In the genomic region with DNA sequence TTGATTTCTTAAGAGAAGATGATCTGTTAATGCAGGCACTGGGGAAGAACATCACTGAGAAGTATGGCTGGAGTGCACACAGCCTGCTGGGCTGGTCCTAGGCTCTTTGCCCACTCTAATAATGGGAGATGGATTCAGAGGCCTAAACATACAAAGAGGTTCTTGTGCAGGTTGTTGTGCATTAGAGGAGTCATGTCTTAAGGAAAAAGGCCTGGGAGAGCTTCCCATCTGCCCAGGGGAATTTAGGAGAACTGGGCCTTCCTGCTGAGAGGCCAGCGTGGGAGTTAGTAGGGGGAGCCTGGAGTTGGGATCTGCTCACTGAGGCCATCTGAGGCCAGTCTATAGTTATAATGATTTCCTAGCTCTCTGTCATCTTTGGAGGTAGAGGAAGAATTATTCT, we compare ENCODE assay signal across 19 cellular contexts.
A peak's percentile ranks its signal among the peaks of the same experiment; 100 is the strongest.
DNase-seq lines count a peak whose midpoint lies in the region; ATAC-seq and TF ChIP-seq lines count a peak whose summit lies in the region.
"Had no signal": no experiment of that assay in that cellular context is flagged by ENCODE, and none has a peak within 500 bp of the region (broad histone marks: within the 10 kb centered on the region; RNA-seq: fewer than 3 reads in every experiment).

No MANE protein-coding gene starts in this region.

- H3K14ac ChIP-seq in trophoblast cell (ENCODE audit: low read length) = peak overlapping the region; percentile 6

- H3K27ac ChIP-seq in lower lobe of right lung (peak overlapping the region; percentile 68), trophoblast cell (ENCODE audit: low read depth, low read length) (no peak overlapping the region), smooth muscle cell (ENCODE audit: low read depth) (no peak overlapping the region)
- H3K27ac ChIP-seq: A549 had no signal

- H2AFZ ChIP-seq in trophoblast cell (ENCODE audit: insufficient read depth, low read length, poor library complexity) (no peak overlapping the region), smooth muscle cell (ENCODE audit: low read depth) (no peak overlapping the region)

- no peak overlapping the region for H3K4ac ChIP-seq in trophoblast cell (ENCODE audit: low read depth, low read length)

- H4K20me1 ChIP-seq in smooth muscle cell (ENCODE audit: low read depth) = no peaks in the 10 kb centered on the region

- H3K36me3 Mint-ChIP-seq in activated CD8-positive, alpha-beta memory T cell treated with anti-CD3 and anti-CD28 coated beads, Interleukin-2, amount 10 ng/mL, durations not matched to agents 7 days and 5 days = no peaks in the 10 kb centered on the region
- H3K36me3 Mint-ChIP-seq: CD14-positive monocyte, IgD-negative memory B cell had no signal

- no peaks in the 10 kb centered on the region for H3K36me3 ChIP-seq in lower lobe of right lung
- H3K36me3 ChIP-seq in trophoblast cell (ENCODE audit: control insufficient read depth in 1 of 2, insufficient read depth in 2 of 2, low read length in 2 of 2) = peaks cover 15 to 18% of the 10 kb centered on the region in 2 experiments
- H3K36me3 ChIP-seq in smooth muscle cell (ENCODE audit: low read depth) = no peaks in the 10 kb centered on the region

- H4K8ac ChIP-seq in trophoblast cell (ENCODE audit: low read depth, low read length) = no peak overlapping the region

- no peak overlapping the region for H2BK5ac ChIP-seq in trophoblast cell (ENCODE audit: low read depth, low read length, poor library complexity)

- intact Hi-C loops in lower lobe of right lung (cut with DNase I) = no loop called here

- no peaks in the 10 kb centered on the region for H3K4me1 Mint-ChIP-seq in activated CD8-positive, alpha-beta memory T cell treated with anti-CD3 and anti-CD28 coated beads, Interleukin-2, amount 10 ng/mL, durations not matched to agents 7 days and 5 days
- H3K4me1 Mint-ChIP-seq: B cell, CD14-positive monocyte, IgD-negative memory B cell had no signal

- no peak overlapping the region for H3K23ac ChIP-seq in trophoblast cell (ENCODE audit: low read length)

- H3K79me1 ChIP-seq in trophoblast cell (ENCODE audit: low read length) = peaks cover 40% of the 10 kb centered on the region

- H3K4me2 ChIP-seq in trophoblast cell (ENCODE audit: low read length) (no peak overlapping the region), smooth muscle cell (no peak overlapping the region)
- H3K4me2 ChIP-seq: A549 had no signal

- no peak overlapping the region for H3K27ac Mint-ChIP-seq in activated CD8-positive, alpha-beta memory T cell treated with anti-CD3 and anti-CD28 coated beads, Interleukin-2, amount 10 ng/mL, durations not matched to agents 7 days and 5 days
- H3K27ac Mint-ChIP-seq: B cell, CD14-positive monocyte, IgD-negative memory B cell had no signal

- H3K27me3 ChIP-seq in lower lobe of right lung (ENCODE audit: low read depth) (no peaks in the 10 kb centered on the region), trophoblast cell (ENCODE audit: insufficient read depth, low read length) (no peaks in the 10 kb centered on the region), smooth muscle cell (ENCODE audit: low read depth) (no peaks in the 10 kb centered on the region)

- DNase-seq in COLO829 (ENCODE audit: low spot score) (peak; percentile 91), GM13976 (ENCODE audit: low spot score) (peak; percentile 6), lower lobe of right lung (no peak), trophoblast cell (no peak), smooth muscle cell (lab: John Stamatoyannopoulos, UW; ENCODE audit: unreplicated experiment) (no peak)
- DNase-seq in activated CD8-positive, alpha-beta memory T cell treated with anti-CD3 and anti-CD28 coated beads, Interleukin-2, amount 10 ng/mL, durations not matched to agents 7 days and 5 days = no peak
- DNase-seq: DMS 273 treated with DMSO at 0.1 percent for 48 hours, DND-41, NCI-H1105 treated with DMSO at 0.1 percent for 48 hours, NCI-H2029 treated with DMSO at 0.1 percent for 48 hours, NCI-H226, NCI-H510A treated with DMSO at 0.1 percent for 48 hours, NCI-H748 treated with DMSO at 0.1 percent for 48 hours had no signal

- ATAC-seq in lower lobe of right lung (no peak), GM19324 (IDR thresholded peaks at IDR 0.05; ENCODE audit: low FRiP score, unreplicated experiment) (no peak), GM19397 (IDR thresholded peaks at IDR 0.05; ENCODE audit: unreplicated experiment) (no peak)
- ATAC-seq in activated CD8-positive, alpha-beta memory T cell treated with anti-CD3 and anti-CD28 coated beads, Interleukin-2, amount 10 ng/mL, durations not matched to agents 7 days and 5 days = no peak
- ATAC-seq: A549 had no signal

- no peak overlapping the region for H4K12ac ChIP-seq in trophoblast cell (ENCODE audit: low read depth, low read length)

- H2BK12ac ChIP-seq in trophoblast cell (ENCODE audit: low read length) = no peak overlapping the region

- WGBS in trophoblast cell (ENCODE audit: extremely low coverage, insufficient coverage, insufficient read length) = no CpG with 5 or more reads among the region's 1 CpG
- 94% methylated on average over 1 of the region's 1 CpG for WGBS in smooth muscle cell (ENCODE audit: low lambda C conversion rate)

- H4K91ac ChIP-seq in trophoblast cell (ENCODE audit: low read depth, low read length) = peak overlapping the region; percentile 10

- H3K4me3 Mint-ChIP-seq in activated CD8-positive, alpha-beta memory T cell treated with anti-CD3 and anti-CD28 coated beads, Interleukin-2, amount 10 ng/mL, durations not matched to agents 7 days and 5 days = no peak overlapping the region
- H3K4me3 Mint-ChIP-seq: B cell, CD14-positive monocyte, IgD-negative memory B cell had no signal

- H3K4me1 ChIP-seq in lower lobe of right lung (no peaks in the 10 kb centered on the region), trophoblast cell (ENCODE audit: control insufficient read depth in 1 of 2, insufficient read depth in 2 of 2, low read length in 2 of 2) (peaks cover 33 to 39% of the 10 kb centered on the region in 2 experiments), smooth muscle cell (ENCODE audit: low read depth) (peaks cover 4% of the 10 kb centered on the region)
- H3K4me1 ChIP-seq: A549 had no signal

- H2BK120ac ChIP-seq in trophoblast cell (ENCODE audit: insufficient read depth, low read length, poor library complexity) = peak overlapping the region; percentile 8

- CTCF ChIA-PET in activated CD8-positive, alpha-beta memory T cell treated with anti-CD3 and anti-CD28 coated beads, Interleukin-2, amount 10 ng/mL, durations not matched to agents 7 days and 5 days (lab: Charles Lee) = no interaction called here

- peak overlapping the region; percentile 2 for H2AK5ac ChIP-seq in trophoblast cell (ENCODE audit: low read length)

- no peak overlapping the region for H3K4me3 ChIP-seq in lower lobe of right lung
- no peak overlapping the region for H3K4me3 ChIP-seq in trophoblast cell (ENCODE audit: low read depth, low read length)
- H3K4me3 ChIP-seq in smooth muscle cell = no peak overlapping the region
- H3K4me3 ChIP-seq: A549 had no signal

- H3F3A ChIP-seq in smooth muscle cell (ENCODE audit: low read depth) = no peaks in the 10 kb centered on the region

- peak overlapping the region; percentile 55 for H3K18ac ChIP-seq in trophoblast cell (ENCODE audit: low read length)

- H3K9ac ChIP-seq in trophoblast cell (ENCODE audit: low read length) (no peak overlapping the region), smooth muscle cell (ENCODE audit: low read depth) (no peak overlapping the region)

- peaks cover 11% of the 10 kb centered on the region for H3K27me3 Mint-ChIP-seq in activated CD8-positive, alpha-beta memory T cell treated with anti-CD3 and anti-CD28 coated beads, Interleukin-2, amount 10 ng/mL, durations not matched to agents 7 days and 5 days

- H3K9me3 Mint-ChIP-seq in activated CD8-positive, alpha-beta memory T cell treated with anti-CD3 and anti-CD28 coated beads, Interleukin-2, amount 10 ng/mL, durations not matched to agents 7 days and 5 days (ENCODE audit: low read depth) = no peaks in the 10 kb centered on the region
- H3K9me3 Mint-ChIP-seq: IgD-negative memory B cell had no signal

- H3K79me2 ChIP-seq in trophoblast cell (ENCODE audit: control insufficient read depth, insufficient read depth, low read length, poor library complexity) = peaks cover 15% of the 10 kb centered on the region
- no peaks in the 10 kb centered on the region for H3K79me2 ChIP-seq in smooth muscle cell (ENCODE audit: low read depth)

- in situ Hi-C loops in GM13976 (cut with MboI; ENCODE audit: low sequenced_read_pairs, unreplicated experiment) = no loop called here

- TF ChIP-seq CTCF in GM13976 (IDR thresholded peaks at IDR 0.05; ENCODE audit: borderline replicate concordance, control extremely low read depth, extremely low read depth, insufficient read depth, missing control alignments) = no peak
- TF ChIP-seq CTCF in lower lobe of right lung (IDR thresholded peaks at IDR 0.05) = no peak
- TF ChIP-seq CTCF in smooth muscle cell (IDR thresholded peaks at IDR 0.05; ENCODE audit: borderline replicate concordance, insufficient read depth, poor library complexity, severe bottlenecking) = no peak

- H3K9me3 ChIP-seq in lower lobe of right lung = no peaks in the 10 kb centered on the region
- H3K9me3 ChIP-seq in trophoblast cell (ENCODE audit: insufficient read depth, low read depth, low read length) = no peaks in the 10 kb centered on the region
- H3K9me3 ChIP-seq in smooth muscle cell (replicated peaks; ENCODE audit: low read depth) = no peaks in the 10 kb centered on the region
- H3K9me3 ChIP-seq: A549 had no signal

Comparison
In these comparisons a context has a peak if more than half of its experiments do, and no peak if none do; other contexts are left out.
1. DNase-seq: peak in COLO829 (single experiment) and GM13976 (single experiment); none in lower lobe of right lung (single experiment), trophoblast cell (0 of 2), smooth muscle cell (single experiment) and activated CD8-positive, alpha-beta memory T cell treated with anti-CD3 and anti-CD28 coated beads, Interleukin-2, amount 10 ng/mL, durations not matched to agents 7 days and 5 days (single experiment).